27 cellular contexts compared by ENCODE assay signal in the genomic region with DNA sequence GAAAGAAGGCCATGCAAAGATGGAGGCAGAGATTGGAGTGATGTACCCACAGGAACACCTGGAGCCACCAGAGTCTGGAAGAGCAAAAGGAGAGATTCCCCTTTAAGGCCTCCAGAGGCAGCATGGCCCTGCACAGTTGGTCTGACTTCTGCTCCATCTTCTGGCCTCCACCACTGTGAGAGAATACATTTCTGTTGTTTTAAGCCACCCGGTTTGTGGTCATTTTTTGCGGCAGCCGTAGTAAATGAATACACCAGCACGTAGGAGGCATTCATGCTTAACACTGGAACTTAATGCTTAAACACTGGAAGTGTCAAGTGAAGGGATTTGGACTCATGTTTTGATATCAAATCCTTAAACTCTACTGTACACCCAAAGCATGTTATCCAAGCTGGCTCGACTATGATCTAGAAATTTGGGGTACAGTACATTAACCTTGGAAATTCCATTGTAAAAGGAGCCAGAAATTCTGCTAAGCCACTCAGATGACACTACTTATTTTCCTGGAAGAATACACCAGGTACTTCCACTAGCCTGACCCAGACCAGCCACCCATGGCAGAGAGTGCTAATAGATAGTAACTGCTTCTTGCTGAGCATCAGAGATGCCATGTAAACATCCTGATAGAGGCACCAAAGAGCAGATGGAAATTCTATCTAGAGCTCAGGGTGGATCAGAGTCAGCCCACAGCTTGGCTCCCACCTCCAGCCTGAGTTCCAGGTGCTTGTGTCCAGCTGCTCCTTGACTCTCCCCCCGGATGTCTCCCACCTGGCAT.
"Had no signal": no experiment of that assay in that cellular context is flagged by ENCODE, and none has a peak within 500 bp of the region (broad histone marks: within the 10 kb centered on the region; RNA-seq: fewer than 3 reads in every experiment).

No MANE protein-coding gene starts in this region.

- FAIRE-seq: endothelial cell of umbilical vein had no signal

- H3K27ac ChIP-seq: cardiac muscle cell, coronary artery, dorsolateral prefrontal cortex, heart left ventricle, neutrophil, psoas muscle, right atrium auricular region, tibial nerve, VCaP had no signal

- H3K9me3 Mint-ChIP-seq: nephron had no signal

- H3K4me3 Mint-ChIP-seq: activated naive CD8-positive, alpha-beta T cell; effector memory CD8-positive, alpha-beta T cell; immature natural killer cell; nephron had no signal

- H3K4me1 ChIP-seq: heart left ventricle, psoas muscle, right atrium auricular region, tibial nerve had no signal

- H3K9me3 ChIP-seq: heart left ventricle, neutrophil, psoas muscle, right atrium auricular region, tibial nerve had no signal

- DNase-seq: activated CD4-positive, alpha-beta T cell treated with anti-CD3 and anti-CD28 coated beads for 48 hours; activated CD4-positive, alpha-beta T cell treated with anti-CD3 and anti-CD28 coated beads, Interleukin-2, amount 50 U/mL, for 48 hours; activated CD8-positive, alpha-beta memory T cell treated with anti-CD3 and anti-CD28 coated beads for 24 hours; activated effector memory CD4-positive, alpha-beta T cell treated with Interleukin-2 at 50 U/mL for 16 hours; activated naive CD4-positive, alpha-beta T cell treated with Interleukin-2 at 50 U/mL for 16 hours; anterior cingulate cortex; cerebellar nuclear complex; dorsolateral prefrontal cortex; effector memory CD8-positive, alpha-beta T cell; foreskin fibroblast; heart left ventricle; hypothalamus; immature natural killer cell; left ventricle myocardium superior; psoas muscle; stimulated activated naive CD4-positive, alpha-beta T cell; T-helper 1 cell had no signal

- H3K4me3 ChIP-seq: cardiac muscle cell, coronary artery, dorsolateral prefrontal cortex, heart left ventricle, psoas muscle, right atrium auricular region, tibial nerve had no signal

- H3K27me3 ChIP-seq: cardiac muscle cell, right atrium auricular region had no signal

- H3K4me1 Mint-ChIP-seq: immature natural killer cell had no signal

- H3K36me3 Mint-ChIP-seq: activated naive CD8-positive, alpha-beta T cell; immature natural killer cell had no signal

- H3K36me3 ChIP-seq: cardiac muscle cell, heart left ventricle, neutrophil, right atrium auricular region, tibial nerve had no signal

- ATAC-seq: effector memory CD8-positive, alpha-beta T cell; esophagus mucosa; heart left ventricle; left ventricle myocardium superior; psoas muscle had no signal

- H3K27ac Mint-ChIP-seq: activated naive CD8-positive, alpha-beta T cell; effector memory CD8-positive, alpha-beta T cell; immature natural killer cell had no signal
